14 cellular contexts compared by ENCODE assay signal in genomic region chr13:25217023-25217909, GRCh38. TPM values are rescaled to one million over a fixed set of nuclear protein-coding genes. Genes with fewer than 3 reads are reported as not detected.
DNase-seq lines count a peak whose midpoint lies in the region; ATAC-seq and TF ChIP-seq lines count a peak whose summit lies in the region.
"Had no signal": no experiment of that assay in that cellular context is flagged by ENCODE, and none has a peak within 500 bp of the region (broad histone marks: within the 10 kb centered on the region; RNA-seq: fewer than 3 reads in every experiment).

No MANE protein-coding gene starts in this region.

- no peaks in the 10 kb centered on the region for H3K9me3 Mint-ChIP-seq in endothelial cell (ENCODE audit: unreplicated experiment)
- H3K9me3 Mint-ChIP-seq: CD4-positive, alpha-beta T cell had no signal

- TF ChIP-seq CTCF in IMR-90 (conservative IDR thresholded peaks at IDR 0.05; ENCODE audit: low read depth, low read length) (no peak), choroid plexus epithelial cell (conservative IDR thresholded peaks at IDR 0.05; ENCODE audit: low read depth, low read length) (no peak), endothelial cell (IDR thresholded peaks at IDR 0.05; ENCODE audit: unreplicated experiment) (no peak)

- H4K20me1 ChIP-seq in IMR-90 (ENCODE audit: insufficient read depth, low read length) = no peaks in the 10 kb centered on the region

- H3K36me3 Mint-ChIP-seq in endothelial cell (ENCODE audit: low read depth, unreplicated experiment) = no peaks in the 10 kb centered on the region

- no peak overlapping the region for H3K14ac ChIP-seq in IMR-90 (replicated peaks; ENCODE audit: low read depth, low read length)

- H2BK20ac ChIP-seq in IMR-90 (ENCODE audit: low read depth, low read length) = no peak overlapping the region

- no peak overlapping the region for H3K4me3 Mint-ChIP-seq in endothelial cell (ENCODE audit: unreplicated experiment)
- H3K4me3 Mint-ChIP-seq: CD4-positive, alpha-beta T cell had no signal

- no peak overlapping the region for H4K91ac ChIP-seq in IMR-90 (ENCODE audit: insufficient read depth, low read depth, low read length)

- WGBS in IMR-90 (ENCODE audit: extremely low coverage in 2 of 2, insufficient read length in 1 of 2), 2 experiments = 61% methylated on average over 3 of the region's 12 CpGs; no CpG with 5 or more reads in 1 of the 2 experiments

- H2AFZ ChIP-seq in IMR-90 (replicated peaks; ENCODE audit: low read length, poor library complexity) = peak overlapping the region; percentile 37

- H3K9me3 ChIP-seq in IMR-90 (ENCODE audit: control insufficient read depth, insufficient read depth, low read length) = no peaks in the 10 kb centered on the region
- H3K9me3 ChIP-seq: spleen had no signal

- H2AK5ac ChIP-seq in IMR-90 (ENCODE audit: low read depth, low read length) = no peak overlapping the region

- H3K4me1 Mint-ChIP-seq in endothelial cell (ENCODE audit: unreplicated experiment) = no peaks in the 10 kb centered on the region

- H3K9me1 ChIP-seq in IMR-90 (ENCODE audit: insufficient read depth, low read length) = no peaks in the 10 kb centered on the region

- no peak overlapping the region for H3K4me2 ChIP-seq in IMR-90 (ENCODE audit: low read depth, low read length)

- TF ChIP-seq POLR2A in IMR-90 (IDR thresholded peaks at IDR 0.05; ENCODE audit: low read depth, low read length) = no peak

- H3K79me1 ChIP-seq in IMR-90 (ENCODE audit: low read depth in 1 of 2, low read length in 2 of 2) = no peaks in the 10 kb centered on the region

- H3K27ac Mint-ChIP-seq in endothelial cell (ENCODE audit: unreplicated experiment) = no peak overlapping the region
- H3K27ac Mint-ChIP-seq: CD4-positive, alpha-beta T cell had no signal

- CTCF ChIA-PET in IMR-90 (lab: Yijun Ruan, JAX) = no interaction called here

- H4K8ac ChIP-seq in IMR-90 (ENCODE audit: low read depth in 2 of 2, low read length in 2 of 2) = no peak overlapping the region

- ATAC-seq in IMR-90 (ENCODE audit: low read depth) = no peak
- ATAC-seq in HG03095 (IDR thresholded peaks at IDR 0.05; ENCODE audit: unreplicated experiment) = no peak

- peaks cover 4% of the 10 kb centered on the region for H3K27me3 ChIP-seq in IMR-90 (ENCODE audit: control insufficient read depth, insufficient read depth, low read length)

- DNase-seq in CD1c-positive myeloid dendritic cell (ENCODE audit: extremely low spot score) = peak; percentile 9
- peak; percentile 70 for DNase-seq in IMR-90
- DNase-seq in choroid plexus epithelial cell (ENCODE audit: low read depth) = peak; percentile 41
- peak; percentile 40 for DNase-seq in medulla oblongata (ENCODE audit: extremely low spot score)
- no peak for DNase-seq in NCI-H510A treated with DMSO at 0.1 percent for 48 hours (lab: John Stamatoyannopoulos, UW)
- DNase-seq in endothelial cell (ENCODE audit: low spot score) = no peak
- DNase-seq in NCI-H1694 (lab: John Stamatoyannopoulos, UW) = no peak
- DNase-seq: activated naive CD4-positive, alpha-beta T cell; CD4-positive, alpha-beta T cell; cortex of kidney; NCI-H526; spleen had no signal

- H3K4me1 ChIP-seq in IMR-90 (ENCODE audit: control insufficient read depth, insufficient read depth, low read length) = no peaks in the 10 kb centered on the region
- H3K4me1 ChIP-seq: spleen had no signal

- H3K9ac ChIP-seq in IMR-90 (ENCODE audit: low read depth, low read length) = no peak overlapping the region

- H2AK9ac ChIP-seq in IMR-90 (replicated peaks; ENCODE audit: low read depth, low read length, poor library complexity) = no peak overlapping the region

- H3K4ac ChIP-seq in IMR-90 (ENCODE audit: low read depth, low read length) = no peak overlapping the region

- H3K56ac ChIP-seq in IMR-90 (ENCODE audit: extremely low read depth, insufficient read depth, low read length) = no peak overlapping the region

- H2BK15ac ChIP-seq in IMR-90 (ENCODE audit: low read depth, low read length) = no peak overlapping the region

- in situ Hi-C loops in IMR-90 (cut with MboI; ENCODE audit: low sequenced_read_pairs) = no loop called here

- H3K18ac ChIP-seq in IMR-90 (ENCODE audit: low read depth, low read length) = no peak overlapping the region

- H2BK120ac ChIP-seq in IMR-90 (ENCODE audit: low read depth, low read length) = no peak overlapping the region

- no peak overlapping the region for H2BK5ac ChIP-seq in IMR-90 (ENCODE audit: low read depth, low read length, poor library complexity, severe bottlenecking)

- H3K23ac ChIP-seq in IMR-90 (ENCODE audit: low read depth, low read length) = no peak overlapping the region

- BruUV-seq in IMR-90 (replicated peaks; lab: Mats Ljungman, UMichigan) = no TSS peak

- peaks cover 2% of the 10 kb centered on the region for H3K27me3 Mint-ChIP-seq in endothelial cell (ENCODE audit: unreplicated experiment)

- POLR2A ChIA-PET in IMR-90 (lab: Charles Lee; ENCODE audit: unreplicated experiment) = no interaction called here

- H3K27ac ChIP-seq in IMR-90 (ENCODE audit: insufficient read depth, low read length) = no peak overlapping the region
- H3K27ac ChIP-seq: SK-N-MC, spleen had no signal

- TF ChIP-seq RAD21 in IMR-90 (IDR thresholded peaks at IDR 0.05; ENCODE audit: low read length) = no peak

- H4K5ac ChIP-seq in IMR-90 (ENCODE audit: low read depth, low read length) = no peak overlapping the region

- H3K4me3 ChIP-seq in IMR-90 (ENCODE audit: insufficient read depth, low read depth, low read length) = no peak overlapping the region
- H3K4me3 ChIP-seq in choroid plexus epithelial cell (ENCODE audit: low read depth, low read length) = no peak overlapping the region
- H3K4me3 ChIP-seq: SK-N-MC, spleen had no signal

- dilution Hi-C loops in IMR-90 (cut with HindIII; ENCODE audit: low sequenced_read_pairs, unreplicated experiment) = no loop called here

- intact Hi-C loops in IMR-90 (cut with micrococcal nuclease) = no loop called here

- H3K36me3 ChIP-seq in IMR-90 (ENCODE audit: control insufficient read depth, insufficient read depth, low read length) = no peaks in the 10 kb centered on the region
- H3K36me3 ChIP-seq: spleen had no signal

TF ChIP-seq in IMR-90, 13 proteins besides CTCF, POLR2A, EP300 and RAD21:
- peak; percentile 85 for TF ChIP-seq CEBPB (IDR thresholded peaks at IDR 0.05; ENCODE audit: low read depth, low read length)
- TF ChIP-seq RCOR1 (IDR thresholded peaks at IDR 0.05; ENCODE audit: insufficient replicate concordance, low read length) = no peak
TF ChIP-seq in IMR-90: peak in this region for 1.

RNA-seq across cellular contexts. Expression of gene AMER2, which starts 45.2 kb away (rescaled TPM):
- total RNA-seq in IMR-90 (2012; rRNA removed) (not detected in 2 replicates), endothelial cell (ENCODE audit: unreplicated experiment) (1.5 TPM)
- polyA plus RNA-seq in IMR-90 (2012; rRNA removed) = not detected in 2 replicates
- not detected in 2 replicates for polyA plus RNA-seq in IMR-90 (2012; cell fraction: cytosol; rRNA removed)
- not detected in 2 replicates for polyA plus RNA-seq in IMR-90 (2012; cell fraction: nucleus; rRNA removed; ENCODE audit: low replicate concordance)
- total RNA-seq: CD4-positive, alpha-beta T cell; spleen had no signal
- polyA plus RNA-seq: spleen had no signal

Comparison
In these comparisons a context has a peak if more than half of its experiments do, and no peak if none do; other contexts are left out.
1. DNase-seq: peak in CD1c-positive myeloid dendritic cell (single experiment), IMR-90 (single experiment), choroid plexus epithelial cell (single experiment) and medulla oblongata (single experiment); none in NCI-H510A treated with DMSO at 0.1 percent for 48 hours (single experiment), endothelial cell (single experiment) and NCI-H1694 (single experiment).